In genomic region chr6:12483712-12484111, GRCh38 we compare ENCODE assay signal across 8 cellular contexts.
DNase-seq lines count a peak whose midpoint lies in the region; TF ChIP-seq lines count a peak whose summit lies in the region.

No MANE protein-coding gene starts in this region.

- no peak overlapping the region for H3K9ac ChIP-seq in GM23248

- H3K27ac ChIP-seq in GM23248 (peak overlapping the region; percentile 30), tibial nerve (no peak overlapping the region)

- H3K9me3 ChIP-seq in GM23248 (ENCODE audit: low read depth) (no peaks in the 10 kb centered on the region), tibial nerve (no peaks in the 10 kb centered on the region)

- no peak overlapping the region for H2AFZ ChIP-seq in GM23248

- H3K4me3 ChIP-seq in GM23248 (peak overlapping the region; percentile 52), fibroblast of mammary gland (ENCODE audit: control insufficient read depth, low read depth, low read length) (no peak overlapping the region), tibial nerve (no peak overlapping the region)

- H4K20me1 ChIP-seq in GM23248 (ENCODE audit: insufficient read depth): no peaks in the 10 kb centered on the region

- peak overlapping the region; percentile 82 for H3K4me2 ChIP-seq in GM23248 (ENCODE audit: unreplicated experiment)

- no peaks in the 10 kb centered on the region for H3K79me2 ChIP-seq in GM23248 (ENCODE audit: insufficient read depth)

- H3F3A ChIP-seq in GM23248 (ENCODE audit: insufficient read depth): peaks cover 8% of the 10 kb centered on the region

- WGBS in GM23248 (ENCODE audit: low coverage in 1 of 2, low lambda C conversion rate in 2 of 2, missing lambda C conversion rate in 2 of 2), 2 experiments: 1% methylated on average over 5 of the region's 5 CpGs
- 64 to 71% methylated on average over 5 of the region's 5 CpGs for WGBS in tibial nerve, 2 donors

- no peak for TF ChIP-seq EP300 in tibial nerve (IDR thresholded peaks at IDR 0.05)

- H3K27me3 ChIP-seq in GM23248 (replicated peaks; ENCODE audit: insufficient read depth) (no peaks in the 10 kb centered on the region), tibial nerve (no peaks in the 10 kb centered on the region)

- H3K36me3 ChIP-seq in GM23248 (ENCODE audit: low read depth) (no peaks in the 10 kb centered on the region), tibial nerve (no peaks in the 10 kb centered on the region)

- TF ChIP-seq POLR2A in tibial nerve (IDR thresholded peaks at IDR 0.05): no peak

- TF ChIP-seq CTCF in GM13977 (IDR thresholded peaks at IDR 0.05; ENCODE audit: extremely low read depth, insufficient read depth, missing control alignments) (no peak), fibroblast of mammary gland (conservative IDR thresholded peaks at IDR 0.05; ENCODE audit: control insufficient read depth, insufficient read depth, low read depth, low read length) (no peak), tibial nerve (IDR thresholded peaks at IDR 0.05) (no peak)

- in situ Hi-C loops in GM13977 (cut with MboI; ENCODE audit: low pct_unique_long_range_greater_than_20kb, low sequenced_read_pairs, unreplicated experiment): no loop called here
- in situ Hi-C loops in GM23248 (cut with MboI): no loop called here

- peak; percentile 22 for DNase-seq in GM13977 (ENCODE audit: low spot score)
- DNase-seq in GM23248: peak; percentile 94
- peak; percentile 11 for DNase-seq in MV-4-11 (lab: John Stamatoyannopoulos, UW)
- DNase-seq in fibroblast of mammary gland (ENCODE audit: low read depth): peak; percentile 90
- DNase-seq in NCI-H2227 (lab: John Stamatoyannopoulos, UW; ENCODE audit: unreplicated experiment): no peak
- DNase-seq in SK-N-DZ (ENCODE audit: low spot score): no peak
- no peak for DNase-seq in NCI-H524 treated with DMSO at 0.1 percent for 48 hours (lab: John Stamatoyannopoulos, UW)
- no peak for DNase-seq in tibial nerve (ENCODE audit: low spot score in 2 of 2)

- no peaks in the 10 kb centered on the region for H3K9me2 ChIP-seq in GM23248 (ENCODE audit: insufficient read depth)

- peaks cover 18% of the 10 kb centered on the region for H3K4me1 ChIP-seq in GM23248 (ENCODE audit: insufficient read depth)
- no peaks in the 10 kb centered on the region for H3K4me1 ChIP-seq in tibial nerve

Comparison
In these comparisons a context has a peak if more than half of its experiments do, and no peak if none do; other contexts are left out.
1. DNase-seq: peak in GM13977 (single experiment), GM23248 (single experiment), MV-4-11 (single experiment) and fibroblast of mammary gland (single experiment); none in NCI-H2227 (single experiment), SK-N-DZ (single experiment), NCI-H524 treated with DMSO at 0.1 percent for 48 hours (single experiment) and tibial nerve (0 of 2).